In the genomic region with DNA sequence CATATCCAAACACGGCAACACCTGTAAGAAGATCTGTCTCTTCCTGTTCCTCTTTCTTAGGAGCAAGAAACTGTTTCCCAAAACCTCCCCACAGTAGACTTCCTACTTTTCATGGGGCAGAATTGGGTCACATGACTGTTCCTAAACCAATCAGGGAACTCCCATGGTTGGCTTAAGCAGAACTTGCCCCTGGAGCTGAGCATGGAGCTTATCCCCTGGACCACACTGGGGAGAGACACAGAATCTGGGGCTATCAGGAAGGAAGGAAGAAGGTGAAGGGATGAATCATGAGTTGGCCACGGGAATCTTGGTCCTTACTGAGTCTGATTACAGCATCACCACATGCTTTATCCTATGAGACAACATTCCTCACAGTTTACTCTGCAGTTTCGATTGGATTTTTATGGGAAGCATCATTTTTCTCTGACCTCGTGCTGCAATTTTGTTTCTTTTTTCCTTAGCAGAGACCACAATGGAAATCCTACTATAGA, we compare ENCODE assay signal across 10 cellular contexts.
A peak's percentile ranks its signal among the peaks of the same experiment; 100 is the strongest.
DNase-seq lines count a peak whose midpoint lies in the region; ATAC-seq and TF ChIP-seq lines count a peak whose summit lies in the region.
"Had no signal": no experiment of that assay in that cellular context is flagged by ENCODE, and none has a peak within 500 bp of the region (broad histone marks: within the 10 kb centered on the region; RNA-seq: fewer than 3 reads in every experiment).

No MANE protein-coding gene starts in this region.

- H3K36me3 ChIP-seq in BLaER1 treated with 17β-estradiol and CSF1 and Interleukin-3, amounts not matched to agents 10 nM and 100 nM: no peaks in the 10 kb centered on the region
- no peaks in the 10 kb centered on the region for H3K36me3 ChIP-seq in osteoblast (ENCODE audit: insufficient read depth, low read length)
- no peaks in the 10 kb centered on the region for H3K36me3 ChIP-seq in CD4-positive, alpha-beta memory T cell (ENCODE audit: insufficient read depth, low read length)

- intact Hi-C loops in CD4-positive, alpha-beta memory T cell (cut with micrococcal nuclease): no loop called here

- peaks cover 0 to 18% (median 7%) of the 10 kb centered on the region in 11 experiments; a peak in 11 of 22 replicates for H3K9me3 ChIP-seq in BLaER1 treated with 17β-estradiol and CSF1 and Interleukin-3, amounts not matched to agents 10 nM and 100 nM (replicated peaks in 1 of 11)
- H3K9me3 ChIP-seq in osteoblast (ENCODE audit: low read depth, low read length): no peaks in the 10 kb centered on the region
- H3K9me3 ChIP-seq in CD4-positive, alpha-beta memory T cell (ENCODE audit: control insufficient read depth in 1 of 2, low read length in 2 of 2): no peaks in the 10 kb centered on the region

- CTCF ChIA-PET in CD4-positive, alpha-beta memory T cell (lab: Charles Lee; ENCODE audit: partially characterized antibody): interaction anchor here (0.8 kb wide), 1 partner anchor 21 kb away, joined by 3 read pairs; no protein-coding TSS in a partner anchor

- no peak for ATAC-seq in HG02884 (IDR thresholded peaks at IDR 0.05; ENCODE audit: unreplicated experiment)

- H3K79me2 ChIP-seq in osteoblast (ENCODE audit: insufficient read depth, low read length): no peaks in the 10 kb centered on the region

- no peak overlapping the region for H3K27ac ChIP-seq in BLaER1 treated with 17β-estradiol and CSF1 and Interleukin-3, amounts not matched to agents 10 nM and 100 nM
- H3K27ac ChIP-seq in osteoblast (ENCODE audit: low read depth, low read length): peak overlapping the region; percentile 93
- no peak overlapping the region for H3K27ac ChIP-seq in CD4-positive, alpha-beta memory T cell (ENCODE audit: low read depth, low read length)

- no peak overlapping the region for H3K4me3 Mint-ChIP-seq in CD4-positive, alpha-beta memory T cell

- H2AFZ ChIP-seq in osteoblast (ENCODE audit: low read length): peak overlapping the region; percentile 20

- no peak overlapping the region for H3K4me3 ChIP-seq in BLaER1 treated with 17β-estradiol and CSF1 and Interleukin-3, amounts not matched to agents 10 nM and 100 nM
- no peak overlapping the region for H3K4me3 ChIP-seq in osteoblast (ENCODE audit: insufficient read depth, low read length)
- H3K4me3 ChIP-seq in CD4-positive, alpha-beta memory T cell (ENCODE audit: low read length in 2 of 2): no peak overlapping the region

- no peaks in the 10 kb centered on the region for H3K36me3 Mint-ChIP-seq in CD4-positive, alpha-beta memory T cell

- H3K27me3 Mint-ChIP-seq in CD4-positive, alpha-beta memory T cell: no peaks in the 10 kb centered on the region

- H3K4me1 ChIP-seq in BLaER1 treated with 17β-estradiol and CSF1 and Interleukin-3, amounts not matched to agents 10 nM and 100 nM: peaks cover 22 to 94% (median 79%) of the 10 kb centered on the region in 10 experiments
- peaks cover 16% of the 10 kb centered on the region for H3K4me1 ChIP-seq in osteoblast (ENCODE audit: insufficient read depth, low read length)
- peaks cover 3% of the 10 kb centered on the region for H3K4me1 ChIP-seq in CD4-positive, alpha-beta memory T cell (ENCODE audit: insufficient read depth, low read length)

- peak; percentile 81 for DNase-seq in MV-4-11 (lab: John Stamatoyannopoulos, UW)
- peak; percentile 30 for DNase-seq in dermis blood vessel endothelial cell
- DNase-seq in osteoblast (ENCODE audit: insufficient read length, low spot score, missing footprints): peak; percentile 91
- DNase-seq in NCI-H146 (lab: John Stamatoyannopoulos, UW): no peak
- DNase-seq in CD4-positive, alpha-beta memory T cell: no peak
- no peak for DNase-seq in NCI-H1092 (lab: John Stamatoyannopoulos, UW)
- DNase-seq: GDM1; stimulated activated CD4-positive, alpha-beta T cell treated with anti-CD3 and anti-CD28 coated beads, Interleukin-15, amount 100 ng/mL, for 24 hours had no signal

- no peak for TF ChIP-seq CTCF in osteoblast (IDR thresholded peaks at IDR 0.05; ENCODE audit: extremely low read depth, low read depth, low read length)

- peak overlapping the region in 7 of 11 experiments; percentile 4 to 79 (median 11); a peak in 8 of 22 replicates for H3K4me2 ChIP-seq in BLaER1 treated with 17β-estradiol and CSF1 and Interleukin-3, amounts not matched to agents 10 nM and 100 nM
- H3K4me2 ChIP-seq in osteoblast (ENCODE audit: insufficient read depth, low read length): peak overlapping the region; percentile 16

- POLR2A ChIA-PET in CD4-positive, alpha-beta memory T cell (lab: Charles Lee; ENCODE audit: partially characterized antibody): no interaction called here

- no peaks in the 10 kb centered on the region for H4K20me1 ChIP-seq in BLaER1 treated with 17β-estradiol and CSF1 and Interleukin-3, amounts not matched to agents 10 nM and 100 nM
- H4K20me1 ChIP-seq in osteoblast (ENCODE audit: insufficient read depth, low read length): no peaks in the 10 kb centered on the region

- no peaks in the 10 kb centered on the region for H3K9me3 Mint-ChIP-seq in CD4-positive, alpha-beta memory T cell

- peaks cover 0 to under 1% (median 0%) of the 10 kb centered on the region in 11 experiments; a peak in 1 of 22 replicates for H3K27me3 ChIP-seq in BLaER1 treated with 17β-estradiol and CSF1 and Interleukin-3, amounts not matched to agents 10 nM and 100 nM
- no peaks in the 10 kb centered on the region for H3K27me3 ChIP-seq in osteoblast (ENCODE audit: insufficient read depth, low read length)
- H3K27me3 ChIP-seq in CD4-positive, alpha-beta memory T cell (ENCODE audit: insufficient read depth, low read length): no peaks in the 10 kb centered on the region

- no peak overlapping the region for H3K9ac ChIP-seq in BLaER1 treated with 17β-estradiol and CSF1 and Interleukin-3, amounts not matched to agents 10 nM and 100 nM

- no peak overlapping the region for H3K27ac Mint-ChIP-seq in CD4-positive, alpha-beta memory T cell

- peaks cover 6 to 9% (median 8%) of the 10 kb centered on the region in 4 donors for H3K4me1 Mint-ChIP-seq in CD4-positive, alpha-beta memory T cell

Comparison
In these comparisons a context has a peak if more than half of its experiments do, and no peak if none do; other contexts are left out.
1. DNase-seq: peak in MV-4-11 (single experiment), dermis blood vessel endothelial cell (single experiment) and osteoblast (single experiment); none in NCI-H146 (single experiment), CD4-positive, alpha-beta memory T cell (0 of 5) and NCI-H1092 (single experiment).